ENCODE assay signal across 8 cellular contexts in the genomic region with DNA sequence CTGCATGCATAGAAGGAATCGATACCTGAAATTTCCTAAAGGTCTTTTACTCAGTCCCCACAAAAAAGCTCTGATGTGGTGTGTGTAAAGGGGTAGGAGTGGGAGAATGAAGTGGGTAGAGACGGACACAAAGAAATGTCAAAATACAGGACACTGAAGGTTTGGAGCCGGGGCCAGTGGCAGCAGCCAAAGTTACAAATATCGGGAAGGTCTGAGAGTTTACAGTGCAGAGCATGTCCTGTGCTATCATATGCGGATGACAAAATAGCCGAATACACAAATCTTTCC.
DNase-seq lines count a peak whose midpoint lies in the region; ATAC-seq and TF ChIP-seq lines count a peak whose summit lies in the region.

No MANE protein-coding gene starts in this region.

- H3K4me2 ChIP-seq in BLaER1 treated with 17β-estradiol and CSF1 and Interleukin-3, amounts not matched to agents 10 nM and 100 nM = peak overlapping the region; percentile 65 to 92 (median 81)

- peaks cover 29 to 85% (median 40%) of the 10 kb centered on the region in 10 experiments for H3K4me1 ChIP-seq in BLaER1 treated with 17β-estradiol and CSF1 and Interleukin-3, amounts not matched to agents 10 nM and 100 nM
- H3K4me1 ChIP-seq in muscle layer of duodenum (ENCODE audit: control insufficient read depth in 1 of 2, insufficient read depth in 2 of 2, low read length in 2 of 2) = peaks cover 0 to 8% of the 10 kb centered on the region in 2 donors

- peak overlapping the region; percentile 78 to 98 (median 93) for H3K4me3 ChIP-seq in BLaER1 treated with 17β-estradiol and CSF1 and Interleukin-3, amounts not matched to agents 10 nM and 100 nM
- H3K4me3 ChIP-seq in cardiac fibroblast (replicated peaks in 1 of 2; ENCODE audit: low read depth in 2 of 2, low read length in 2 of 2) = peak overlapping the region; percentile 75 to 78
- peak overlapping the region; percentile 81 to 92 for H3K4me3 ChIP-seq in muscle layer of duodenum (ENCODE audit: low read depth in 1 of 2, low read length in 2 of 2)

- TF ChIP-seq CTCF in cardiac fibroblast (IDR thresholded peaks at IDR 0.05; ENCODE audit: low read depth, low read length) = no peak

- no peak for DNase-seq in cardiac fibroblast (ENCODE audit: low read depth in 2 of 2)
- no peak for DNase-seq in hypothalamus (lab: John Stamatoyannopoulos, UW)
- no peak for DNase-seq in head of caudate nucleus

- H3K27ac ChIP-seq in BLaER1 treated with 17β-estradiol and CSF1 and Interleukin-3, amounts not matched to agents 10 nM and 100 nM = peak overlapping the region; percentile 79 to 89 (median 85)
- peak overlapping the region; percentile 93 for H3K27ac ChIP-seq in muscle layer of duodenum (ENCODE audit: low read length)

- H3K27me3 ChIP-seq in BLaER1 treated with 17β-estradiol and CSF1 and Interleukin-3, amounts not matched to agents 10 nM and 100 nM = no peaks in the 10 kb centered on the region
- no peaks in the 10 kb centered on the region for H3K27me3 ChIP-seq in muscle layer of duodenum (ENCODE audit: low read depth, low read length)

- ATAC-seq in HG03097 (IDR thresholded peaks at IDR 0.05; ENCODE audit: low FRiP score, unreplicated experiment) (peak; percentile 0), GM18498 (IDR thresholded peaks at IDR 0.05; ENCODE audit: unreplicated experiment) (no peak), GM21360 (IDR thresholded peaks at IDR 0.05; ENCODE audit: unreplicated experiment) (no peak)

- H3K9ac ChIP-seq in BLaER1 treated with 17β-estradiol and CSF1 and Interleukin-3, amounts not matched to agents 10 nM and 100 nM = peak overlapping the region; percentile 84 to 92 (median 88)

- peaks cover 0 to 11% (median 0%) of the 10 kb centered on the region in 11 experiments; a peak in 1 of 22 replicates for H4K20me1 ChIP-seq in BLaER1 treated with 17β-estradiol and CSF1 and Interleukin-3, amounts not matched to agents 10 nM and 100 nM

- H3K36me3 ChIP-seq in BLaER1 treated with 17β-estradiol and CSF1 and Interleukin-3, amounts not matched to agents 10 nM and 100 nM = peaks cover 0 to 8% (median 0%) of the 10 kb centered on the region in 11 experiments; a peak in 2 of 22 replicates
- no peaks in the 10 kb centered on the region for H3K36me3 ChIP-seq in muscle layer of duodenum (ENCODE audit: control insufficient read depth in 1 of 2, insufficient read depth in 2 of 2, low read length in 2 of 2)

- peaks cover 0 to 9% (median 4%) of the 10 kb centered on the region in 11 experiments; a peak in 8 of 22 replicates for H3K9me3 ChIP-seq in BLaER1 treated with 17β-estradiol and CSF1 and Interleukin-3, amounts not matched to agents 10 nM and 100 nM (replicated peaks in 1 of 11)
- no peaks in the 10 kb centered on the region for H3K9me3 ChIP-seq in muscle layer of duodenum (ENCODE audit: control insufficient read depth in 1 of 2, low read length in 2 of 2)

- intact Hi-C loops in head of caudate nucleus (cut with DNase I) = no loop called here
